13 cellular contexts compared by ENCODE assay signal in the genomic region with DNA sequence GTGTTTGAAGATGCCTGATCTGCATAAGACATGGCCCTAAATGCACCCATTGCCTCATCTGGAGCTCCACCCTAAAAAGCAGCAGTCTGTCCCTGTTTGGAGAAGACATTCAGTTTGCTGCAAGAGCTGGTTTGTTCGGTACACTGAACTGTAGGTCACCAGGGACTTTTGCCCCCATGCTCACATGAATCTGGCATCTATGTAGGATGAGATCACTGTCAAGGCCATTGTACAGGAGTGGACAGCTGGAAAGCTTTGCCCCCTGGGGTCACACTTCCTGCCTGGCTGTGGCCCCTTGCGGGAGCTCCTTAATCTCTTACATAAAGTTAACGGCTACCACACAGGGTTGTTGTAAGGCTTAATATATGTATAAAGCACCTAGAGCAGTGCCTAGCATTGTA.
DNase-seq lines count a peak whose midpoint lies in the region; ATAC-seq and TF ChIP-seq lines count a peak whose summit lies in the region.
"Had no signal": no experiment of that assay in that cellular context is flagged by ENCODE, and none has a peak within 500 bp of the region (broad histone marks: within the 10 kb centered on the region; RNA-seq: fewer than 3 reads in every experiment).

No MANE protein-coding gene starts in this region.

- H3K27ac ChIP-seq in right atrium auricular region = no peak overlapping the region
- no peak overlapping the region for H3K27ac ChIP-seq in prostate gland
- H3K27ac ChIP-seq: parathyroid adenoma had no signal

- H3K27me3 ChIP-seq in right atrium auricular region (no peaks in the 10 kb centered on the region), prostate gland (replicated peaks; ENCODE audit: insufficient read depth) (no peaks in the 10 kb centered on the region)

- DNase-seq in Right ventricle myocardium superior (no peak), right atrium auricular region (ENCODE audit: low spot score) (no peak), astrocyte of the spinal cord (ENCODE audit: low read depth, low spot score) (peak; percentile 44), iris pigment epithelial cell (ENCODE audit: low read depth) (peak; percentile 21), LoVo (ENCODE audit: low spot score) (no peak), prostate gland (ENCODE audit: low spot score) (no peak), activated gamma-delta T cell treated with Interleukin-2 at 50 U/mL for 16 hours (no peak)
- no peak for DNase-seq in activated CD8-positive, alpha-beta T cell treated with anti-CD3 and anti-CD28 coated beads for 36 hours
- DNase-seq: activated T-cell treated with anti-CD3 and anti-CD28 coated beads, Interleukin-2, amount 50 U/mL, for 48 hours; aorta; KBM-7 had no signal

- no peak overlapping the region for H3K4me3 ChIP-seq in right atrium auricular region
- H3K4me3 ChIP-seq in astrocyte of the spinal cord (ENCODE audit: low read depth, low read length) = no peak overlapping the region
- no peak overlapping the region for H3K4me3 ChIP-seq in prostate gland

- no peak overlapping the region for H3K4me3 Mint-ChIP-seq in activated CD8-positive, alpha-beta T cell treated with anti-CD3 and anti-CD28 coated beads for 36 hours
- H3K4me3 Mint-ChIP-seq: memory B cell had no signal

- intact Hi-C loops in Right ventricle myocardium superior (cut with DNase I) = no loop called here
- intact Hi-C loops in activated CD8-positive, alpha-beta T cell treated with anti-CD3 and anti-CD28 coated beads for 36 hours (cut with micrococcal nuclease) = no loop called here
- intact Hi-C loops in prostate gland (cut with DNase I) = no loop called here

- peak; percentile 58 for ATAC-seq in Right ventricle myocardium superior (ENCODE audit: poor library complexity)
- ATAC-seq in activated CD8-positive, alpha-beta T cell treated with anti-CD3 and anti-CD28 coated beads for 36 hours = no peak

- WGBS in prostate gland = 60% methylated on average over 3 of the region's 3 CpGs

- H3K36me3 ChIP-seq in right atrium auricular region (peaks cover 6% of the 10 kb centered on the region), prostate gland (no peaks in the 10 kb centered on the region)

- POLR2A ChIA-PET in activated CD8-positive, alpha-beta T cell treated with anti-CD3 and anti-CD28 coated beads for 36 hours (lab: Charles Lee) = interaction anchor here (0.6 to 1.2 kb wide), 2 partner anchors 67 to 610 kb away, joined by 3 read pairs; no protein-coding TSS in a partner anchor

- CTCF ChIA-PET in activated CD8-positive, alpha-beta T cell treated with anti-CD3 and anti-CD28 coated beads for 36 hours (lab: Charles Lee) = no interaction called here

- no peak overlapping the region for H3K27ac Mint-ChIP-seq in activated CD8-positive, alpha-beta T cell treated with anti-CD3 and anti-CD28 coated beads for 36 hours
- H3K27ac Mint-ChIP-seq: memory B cell had no signal

- no peaks in the 10 kb centered on the region for H3K27me3 Mint-ChIP-seq in activated CD8-positive, alpha-beta T cell treated with anti-CD3 and anti-CD28 coated beads for 36 hours
- H3K27me3 Mint-ChIP-seq: memory B cell had no signal

- peaks cover 11% of the 10 kb centered on the region for H3K36me3 Mint-ChIP-seq in activated CD8-positive, alpha-beta T cell treated with anti-CD3 and anti-CD28 coated beads for 36 hours (ENCODE audit: low read depth)

- no peaks in the 10 kb centered on the region for H3K4me1 ChIP-seq in right atrium auricular region
- no peaks in the 10 kb centered on the region for H3K4me1 ChIP-seq in prostate gland (replicated peaks)
- H3K4me1 ChIP-seq: parathyroid adenoma had no signal

- no peak for TF ChIP-seq POLR2A in prostate gland (IDR thresholded peaks at IDR 0.05)

- no peaks in the 10 kb centered on the region for H3K4me1 Mint-ChIP-seq in activated CD8-positive, alpha-beta T cell treated with anti-CD3 and anti-CD28 coated beads for 36 hours (ENCODE audit: low read depth)
- H3K4me1 Mint-ChIP-seq: memory B cell had no signal

- in situ Hi-C loops in astrocyte of the spinal cord (cut with HindIII; ENCODE audit: low sequenced_read_pairs) = no loop called here

- TF ChIP-seq CTCF in right atrium auricular region (IDR thresholded peaks at IDR 0.05) (no peak), astrocyte of the spinal cord (IDR thresholded peaks at IDR 0.05; ENCODE audit: low read depth, low read length) (no peak), prostate gland (IDR thresholded peaks at IDR 0.05) (no peak)
- TF ChIP-seq CTCF in activated CD8-positive, alpha-beta T cell treated with anti-CD3 and anti-CD28 coated beads for 36 hours (IDR thresholded peaks at IDR 0.05) = no peak

- H3K9me3 ChIP-seq in right atrium auricular region (no peaks in the 10 kb centered on the region), prostate gland (no peaks in the 10 kb centered on the region)

- H3K9me3 Mint-ChIP-seq in activated CD8-positive, alpha-beta T cell treated with anti-CD3 and anti-CD28 coated beads for 36 hours = no peaks in the 10 kb centered on the region
- H3K9me3 Mint-ChIP-seq: memory B cell had no signal

Comparison
In these comparisons a context has a peak if more than half of its experiments do, and no peak if none do; other contexts are left out.
1. DNase-seq: peak in astrocyte of the spinal cord (single experiment) and iris pigment epithelial cell (single experiment); none in Right ventricle myocardium superior (single experiment), right atrium auricular region (single experiment), activated CD8-positive, alpha-beta T cell treated with anti-CD3 and anti-CD28 coated beads for 36 hours (single experiment), LoVo (single experiment), prostate gland (single experiment) and activated gamma-delta T cell treated with Interleukin-2 at 50 U/mL for 16 hours (single experiment).